ENCODE assay signal across 1 cellular context in the genomic region with DNA sequence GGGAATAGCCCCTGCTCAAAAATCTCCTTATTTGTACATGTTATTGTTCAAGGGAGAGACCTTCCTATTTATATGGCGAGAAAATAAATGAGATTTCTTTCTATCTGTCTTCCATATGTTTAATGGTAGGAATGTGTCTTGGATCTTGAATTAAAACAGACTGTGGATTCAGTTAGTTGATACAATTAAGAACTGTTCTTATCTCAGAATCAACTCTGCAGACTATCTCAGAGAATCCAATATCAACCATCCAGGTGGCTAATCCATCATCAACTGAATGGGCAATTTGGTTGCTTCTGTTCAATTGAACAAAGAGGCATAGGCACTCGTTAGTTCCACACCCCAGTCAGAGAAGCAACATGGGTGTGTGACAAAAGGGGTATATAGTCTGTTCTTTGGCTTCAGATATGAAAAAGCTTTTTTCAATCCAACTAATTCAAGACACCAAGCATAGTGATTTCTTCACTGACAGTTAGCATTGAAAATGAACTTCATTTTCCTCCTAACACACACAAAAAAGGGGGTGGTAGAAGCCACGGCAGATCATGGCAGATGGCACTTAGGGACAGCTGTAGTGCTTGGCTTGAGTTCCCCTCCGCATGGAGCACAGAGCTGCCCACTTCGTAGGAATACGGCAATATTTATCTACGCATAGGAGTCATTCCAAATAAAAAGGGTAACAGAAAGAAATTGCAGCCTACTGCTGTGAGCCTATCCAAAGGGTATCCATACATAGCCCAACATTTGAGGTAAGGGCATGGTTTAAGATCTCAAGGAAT.
TF ChIP-seq lines count a peak whose summit lies in the region.

No MANE protein-coding gene starts in this region.

TF ChIP-seq in IMR-90, 13 proteins besides CTCF, POLR2A, EP300 and RAD21:
- TF ChIP-seq RCOR1 (IDR thresholded peaks at IDR 0.05; ENCODE audit: insufficient replicate concordance, low read length) (no peak), CHD1 (IDR thresholded peaks at IDR 0.05; ENCODE audit: low read depth, low read length) (no peak), BHLHE40 (IDR thresholded peaks at IDR 0.05; ENCODE audit: low read depth, low read length) (no peak), MAZ (IDR thresholded peaks at IDR 0.05; ENCODE audit: borderline replicate concordance, low read depth, low read length) (no peak), RFX5 (IDR thresholded peaks at IDR 0.05; ENCODE audit: low read depth, low read length) (no peak), NFE2L2 (IDR thresholded peaks at IDR 0.05; ENCODE audit: low read depth, low read length) (no peak), SMC3 (IDR thresholded peaks at IDR 0.05; ENCODE audit: low read depth, low read length) (no peak), MXI1 (IDR thresholded peaks at IDR 0.05; ENCODE audit: borderline replicate concordance, low read depth, low read length) (no peak), MAFK (IDR thresholded peaks at IDR 0.05; ENCODE audit: low read depth, low read length) (no peak), FOS (IDR thresholded peaks at IDR 0.05; ENCODE audit: low read depth, low read length) (no peak), CEBPB (IDR thresholded peaks at IDR 0.05; ENCODE audit: low read depth, low read length) (no peak)
- TF ChIP-seq, protein P1, sequence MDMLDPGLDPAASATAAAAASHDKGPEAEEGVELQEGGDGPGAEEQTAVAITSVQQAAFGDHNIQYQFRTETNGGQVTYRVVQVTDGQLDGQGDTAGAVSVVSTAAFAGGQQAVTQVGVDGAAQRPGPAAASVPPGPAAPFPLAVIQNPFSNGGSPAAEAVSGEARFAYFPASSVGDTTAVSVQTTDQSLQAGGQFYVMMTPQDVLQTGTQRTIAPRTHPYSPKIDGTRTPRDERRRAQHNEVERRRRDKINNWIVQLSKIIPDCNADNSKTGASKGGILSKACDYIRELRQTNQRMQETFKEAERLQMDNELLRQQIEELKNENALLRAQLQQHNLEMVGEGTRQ (IDR thresholded peaks at IDR 0.05; ENCODE audit: low read depth, low read length): no peak
- TF ChIP-seq, protein P2, sequence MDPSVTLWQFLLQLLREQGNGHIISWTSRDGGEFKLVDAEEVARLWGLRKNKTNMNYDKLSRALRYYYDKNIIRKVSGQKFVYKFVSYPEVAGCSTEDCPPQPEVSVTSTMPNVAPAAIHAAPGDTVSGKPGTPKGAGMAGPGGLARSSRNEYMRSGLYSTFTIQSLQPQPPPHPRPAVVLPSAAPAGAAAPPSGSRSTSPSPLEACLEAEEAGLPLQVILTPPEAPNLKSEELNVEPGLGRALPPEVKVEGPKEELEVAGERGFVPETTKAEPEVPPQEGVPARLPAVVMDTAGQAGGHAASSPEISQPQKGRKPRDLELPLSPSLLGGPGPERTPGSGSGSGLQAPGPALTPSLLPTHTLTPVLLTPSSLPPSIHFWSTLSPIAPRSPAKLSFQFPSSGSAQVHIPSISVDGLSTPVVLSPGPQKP (IDR thresholded peaks at IDR 0.05; ENCODE audit: borderline replicate concordance, low read depth, low read length): no peak
